11 cellular contexts compared by ENCODE assay signal in genomic region chr13:106318941-106319411, GRCh38.
DNase-seq lines count a peak whose midpoint lies in the region; ATAC-seq and TF ChIP-seq lines count a peak whose summit lies in the region.
"Had no signal": no experiment of that assay in that cellular context is flagged by ENCODE, and none has a peak within 500 bp of the region (broad histone marks: within the 10 kb centered on the region; RNA-seq: fewer than 3 reads in every experiment).

No MANE protein-coding gene starts in this region.

- H3K27ac ChIP-seq in upper lobe of right lung, result no peak overlapping the region

- peaks cover 5% of the 10 kb centered on the region for H3K4me1 ChIP-seq in upper lobe of right lung

- H3K9me3 ChIP-seq in upper lobe of right lung, result peaks cover 6% of the 10 kb centered on the region

- ATAC-seq in upper lobe of right lung (peak; percentile 94), GM21515 (IDR thresholded peaks at IDR 0.05; ENCODE audit: unreplicated experiment) (no peak), HG03095 (IDR thresholded peaks at IDR 0.05; ENCODE audit: unreplicated experiment) (no peak)
- ATAC-seq: HepG2, left colon had no signal

- intact Hi-C loops in upper lobe of right lung (cut with DNase I), result no loop called here

- no peak overlapping the region for H3K4me3 ChIP-seq in upper lobe of right lung

- DNase-seq in HPDE6-E6E7 (ENCODE audit: extremely low spot score) (peak; percentile 90), SKM-1 treated with dmso at 0.1 percent for 144 hours (lab: John Stamatoyannopoulos, UW; ENCODE audit: unreplicated experiment) (peak; percentile 43), fibroblast of the conjunctiva (ENCODE audit: low read depth) (peak; percentile 52), upper lobe of right lung (no peak)
- DNase-seq in activated CD4-positive, CD25-positive, alpha-beta regulatory T cell treated with anti-CD3 and anti-CD28 coated beads, Interleukin-2, amount 50 U/mL, for 72 hours, result no peak
- DNase-seq: anterior cingulate cortex, left colon, NCI-H774 had no signal

- no peaks in the 10 kb centered on the region for H3K36me3 ChIP-seq in upper lobe of right lung

- no peak for TF ChIP-seq CTCF in upper lobe of right lung (IDR thresholded peaks at IDR 0.05)

- no peaks in the 10 kb centered on the region for H3K27me3 ChIP-seq in upper lobe of right lung

Comparison
In these comparisons a context has a peak if more than half of its experiments do, and no peak if none do; other contexts are left out.
1. DNase-seq: peak in HPDE6-E6E7 (single experiment), SKM-1 treated with dmso at 0.1 percent for 144 hours (single experiment) and fibroblast of the conjunctiva (single experiment); none in upper lobe of right lung (single experiment) and activated CD4-positive, CD25-positive, alpha-beta regulatory T cell treated with anti-CD3 and anti-CD28 coated beads, Interleukin-2, amount 50 U/mL, for 72 hours (single experiment).